In genomic region chr11:804599-804964, GRCh38 we compare ENCODE assay signal across 10 cellular contexts. TPM values are rescaled to one million over a fixed set of nuclear protein-coding genes. Genes with fewer than 3 reads are reported as not detected.
DNase-seq lines count a peak whose midpoint lies in the region; ATAC-seq, FAIRE-seq and TF ChIP-seq lines count a peak whose summit lies in the region.
"Had no signal": no experiment of that assay in that cellular context is flagged by ENCODE, and none has a peak within 500 bp of the region (broad histone marks: within the 10 kb centered on the region; RNA-seq: fewer than 3 reads in every experiment).

No MANE protein-coding gene starts in this region.

- BruUV-seq in HepG2 (replicated peaks; lab: Mats Ljungman, UMichigan) = no TSS peak

- TF ChIP-seq POLR2A in HepG2 (IDR thresholded peaks at IDR 0.05; ENCODE audit: insufficient read depth in 1 of 2, low read depth in 2 of 2, low read length in 2 of 2) (no peak), thyroid gland (IDR thresholded peaks at IDR 0.05) (no peak)

- in situ Hi-C loops in HepG2 (cut with HindIII; ENCODE audit: extremely low pct_ligation_motif_present, low pct_unique_long_range_greater_than_20kb) = no loop called here

- no peak overlapping the region for H2AFZ ChIP-seq in HepG2 (ENCODE audit: low read length)

- H4K20me1 ChIP-seq in HepG2 (ENCODE audit: insufficient read depth, low read length) = no peaks in the 10 kb centered on the region

- no peak for ATAC-seq in activated T-cell treated with anti-CD3 and anti-CD28 coated beads, Interleukin-2, amount 50 U/mL, for 4 hours
- no peak; the same call in 1 of the 3 replicates for ATAC-seq in HepG2
- ATAC-seq in HG03280 (IDR thresholded peaks at IDR 0.05; ENCODE audit: unreplicated experiment) = no peak

- H3K4me3 Mint-ChIP-seq in activated T-cell treated with anti-CD3 and anti-CD28 coated beads, Interleukin-2, amount 50 U/mL, for 4 hours = peak overlapping the region; percentile 72

- no peaks in the 10 kb centered on the region for H3K27me3 Mint-ChIP-seq in activated T-cell treated with anti-CD3 and anti-CD28 coated beads, Interleukin-2, amount 50 U/mL, for 4 hours (ENCODE audit: low read depth)

- H3K36me3 Mint-ChIP-seq in activated T-cell treated with anti-CD3 and anti-CD28 coated beads, Interleukin-2, amount 50 U/mL, for 4 hours (ENCODE audit: insufficient read depth) = no peaks in the 10 kb centered on the region

- peak overlapping the region; percentile 88 for H3K9ac ChIP-seq in adipocyte (ENCODE audit: low read length)
- H3K9ac ChIP-seq in HepG2 (ENCODE audit: insufficient read depth, low read depth, low read length) = peak overlapping the region; percentile 79

- H3K4me1 ChIP-seq in adipocyte (ENCODE audit: control insufficient read depth, insufficient read depth, low read length) (peaks cover 26% of the 10 kb centered on the region), HepG2 (ENCODE audit: insufficient read depth, low read length) (peaks cover 36% of the 10 kb centered on the region), thyroid gland (peaks cover 20 to 23% of the 10 kb centered on the region in 2 donors)

- WGBS in HepG2 (ENCODE audit: low lambda C conversion rate) = 3% methylated on average over 6 of the region's 18 CpGs
- 0 to 9% methylated on average over 4 to 18 of the region's 18 CpGs for whole genome bisulfite sequencing in thyroid gland, 2 donors

- H3K27ac ChIP-seq in HepG2 (ENCODE audit: extremely low read length, insufficient read depth, low read length) (peak overlapping the region; percentile 19), thyroid gland (peak overlapping the region in 2 of 3 donors; percentile 85 to 87)

- FAIRE-seq in HepG2 (lab: Jason Lieb, UNC) (no peak), GM19239 (lab: Jason Lieb, UNC) (no peak)

- no peaks in the 10 kb centered on the region for H3K9me3 Mint-ChIP-seq in activated T-cell treated with anti-CD3 and anti-CD28 coated beads, Interleukin-2, amount 50 U/mL, for 4 hours

- H3K27me3 ChIP-seq in adipocyte (replicated peaks; ENCODE audit: control insufficient read depth, insufficient read depth, low read length) = no peaks in the 10 kb centered on the region
- no peaks in the 10 kb centered on the region; a peak in 1 of 5 replicates for H3K27me3 ChIP-seq in HepG2 (ENCODE audit: control insufficient read depth in 1 of 2, insufficient read depth in 2 of 2, low read length in 2 of 2)
- H3K27me3 ChIP-seq in thyroid gland = no peaks in the 10 kb centered on the region

- H3K4me3 ChIP-seq in adipocyte (ENCODE audit: low read length) = peak overlapping the region; percentile 82
- H3K4me3 ChIP-seq in HepG2 (replicated peaks in 1 of 3; ENCODE audit: insufficient read depth in 1 of 3, low read depth in 2 of 3, low read length in 3 of 3) = peak overlapping the region; percentile 60 to 82 (median 80)
- H3K4me3 ChIP-seq in thyroid gland (replicated peaks in 1 of 3) = peak overlapping the region; percentile 11 to 62 (median 23)

- intact Hi-C loops in HepG2 (cut with micrococcal nuclease; ENCODE audit: unreplicated experiment) = no loop called here
- intact Hi-C loops in thyroid gland (cut with DNase I) = no loop called here

- no peak for TF ChIP-seq RAD21 in HepG2 (CRISPR knock-in tag; IDR thresholded peaks at IDR 0.05)

- no peak for TF ChIP-seq EP300 in HepG2 (IDR thresholded peaks at IDR 0.05; ENCODE audit: low read depth in 2 of 2, low read length in 2 of 2)
- TF ChIP-seq EP300 in HepG2 (CRISPR knock-in tag; IDR thresholded peaks at IDR 0.05; ENCODE audit: borderline replicate concordance) = no peak

- POLR2A ChIA-PET in HepG2 (lab: Yijun Ruan, JAX) = interaction anchor here (1.5 to 4.6 kb wide), 5 partner anchors 8 to 34 kb away, joined by 6 to 56 read pairs (median 7); partner anchors contain the start of gene PNPLA2

- peaks cover 18% of the 10 kb centered on the region for H3K4me1 Mint-ChIP-seq in activated T-cell treated with anti-CD3 and anti-CD28 coated beads, Interleukin-2, amount 50 U/mL, for 4 hours (ENCODE audit: low read depth)

- CTCF ChIA-PET in HepG2 (lab: Yijun Ruan, JAX; ENCODE audit: low intra/inter-chr PET ratio, low total read pairs) = no interaction called here

- no peak for TF ChIP-seq CTCF in HepG2 (CRISPR knock-in tag; IDR thresholded peaks at IDR 0.05)
- no peak for TF ChIP-seq CTCF in thyroid gland (IDR thresholded peaks at IDR 0.05)

- H3K4me2 ChIP-seq in HepG2 (ENCODE audit: low read depth, low read length) = peak overlapping the region; percentile 94

- peaks cover 25% of the 10 kb centered on the region for H3K79me2 ChIP-seq in HepG2 (ENCODE audit: insufficient read depth, low read length)

- no peak for DNase-seq in activated T-cell treated with anti-CD3 and anti-CD28 coated beads, Interleukin-2, amount 50 U/mL, for 4 hours
- no peak for DNase-seq in activated T-cell treated with anti-CD3 and anti-CD28 coated beads, Interleukin-2, amount 50 U/mL, for 1 hour
- DNase-seq in adipocyte (ENCODE audit: low read depth) (no peak), HepG2 (ENCODE audit: low spot score) (no peak), thyroid gland (no peak), GM19239 (ENCODE audit: insufficient read length, low spot score) (no peak), NCI-H82 (lab: John Stamatoyannopoulos, UW) (no peak)
- DNase-seq: DMS 273 treated with DMSO at 0.1 percent for 48 hours had no signal

- H3K9me3 ChIP-seq in adipocyte (ENCODE audit: control insufficient read depth, low read length) (no peaks in the 10 kb centered on the region), HepG2 (ENCODE audit: low read length) (no peaks in the 10 kb centered on the region), thyroid gland (no peaks in the 10 kb centered on the region)

- H3K36me3 ChIP-seq in adipocyte (ENCODE audit: control insufficient read depth, insufficient read depth, low read length, severe bottlenecking) = peaks cover 29% of the 10 kb centered on the region
- H3K36me3 ChIP-seq in HepG2 (replicated peaks in 1 of 2; ENCODE audit: control insufficient read depth in 1 of 2, insufficient read depth in 2 of 2, low read length in 2 of 2) = peaks cover 7 to 8% of the 10 kb centered on the region in 2 experiments; a peak in 3 of 5 replicates
- H3K36me3 ChIP-seq in thyroid gland = no peaks in the 10 kb centered on the region

RNA-seq across cellular contexts. Expression of gene PIDD1, which starts 0.4 kb away (rescaled TPM):
- total RNA-seq in activated T-cell treated with anti-CD3 and anti-CD28 coated beads, Interleukin-2, amount 50 U/mL, for 4 hours = 10 to 100 TPM; 12.6 to 18.4 (median 17.5) TPM
- total RNA-seq in HepG2 (2016; rRNA removed; fragmentation: Illumina TruSeq; extraction: Trizol) = 7.9 and 16.0 TPM in 2 replicates
- 3.5 and 4.1 TPM in 2 replicates for total RNA-seq in HepG2 (2016; cell fraction: cytosol; rRNA removed; fragmentation: Illumina TruSeq; extraction: Trizol; ENCODE audit: low read depth)
- 8.8 and 17.2 TPM in 2 replicates for total RNA-seq in HepG2 (2016; cell fraction: insoluble cytoplasmic fraction; rRNA removed; fragmentation: Illumina TruSeq; extraction: Trizol)
- 7.4 and 7.9 TPM in 2 replicates for total RNA-seq in HepG2 (2016; cell fraction: membrane; rRNA removed; fragmentation: Illumina TruSeq; extraction: Trizol)
- 17.2 and 22.2 TPM in 2 replicates for total RNA-seq in HepG2 (2016; cell fraction: nucleus; rRNA removed; fragmentation: Illumina TruSeq; extraction: Trizol)
- 14.3 and 17.7 TPM in 2 replicates for polyA plus RNA-seq in HepG2 (2011; rRNA removed)
- polyA plus RNA-seq in HepG2 (2011; cell fraction: cytosol; rRNA removed) = 5.0 and 12.7 TPM in 2 replicates
- 234 and 353 TPM in 2 replicates for polyA plus RNA-seq in HepG2 (2011; cell fraction: nucleus; rRNA removed)
- 6.8 and 9.8 TPM in 2 replicates for polyA plus RNA-seq in HepG2 (2012)
- polyA plus RNA-seq in HepG2 (2016; cell fraction: cytosol; fragmentation: Illumina TruSeq; extraction: Trizol; ENCODE audit: low read depth) = 3.7 and 3.9 TPM in 2 replicates
- polyA plus RNA-seq in HepG2 (2016; cell fraction: insoluble cytoplasmic fraction; fragmentation: Illumina TruSeq; extraction: Trizol; ENCODE audit: low read depth) = 12.6 and 15.2 TPM in 2 replicates
- 7.8 and 9.8 TPM in 2 replicates for polyA plus RNA-seq in HepG2 (2016; cell fraction: membrane; fragmentation: Illumina TruSeq; extraction: Trizol; ENCODE audit: low read depth)
- polyA plus RNA-seq in HepG2 (2016; cell fraction: nucleus; fragmentation: Illumina TruSeq; extraction: Trizol; ENCODE audit: insufficient read depth, low read depth) = 93.2 and 101 TPM in 2 replicates
- polyA minus RNA-seq in HepG2 (2011; rRNA and poly(A)+ RNA removed; ENCODE audit: low replicate concordance) = 2.9 and 14.9 TPM in 2 replicates
- polyA minus RNA-seq in HepG2 (2011; cell fraction: cytosol; rRNA and poly(A)+ RNA removed) = 3.4 and 7.0 TPM in 2 replicates
- polyA minus RNA-seq in HepG2 (2011; cell fraction: nucleus; rRNA and poly(A)+ RNA removed) = 19.3 TPM in 2 replicates
- total RNA-seq in thyroid gland = 10 to 100 TPM; 11.9 to 33.2 (median 16.1) TPM

RNA-seq across cellular contexts. Expression of gene RPLP2, which starts 5.2 kb away (rescaled TPM):
- 1,000 to 10,000 TPM; 3,528 to 3,995 (median 3,711) TPM for total RNA-seq in activated T-cell treated with anti-CD3 and anti-CD28 coated beads, Interleukin-2, amount 50 U/mL, for 4 hours
- total RNA-seq in HepG2 (2016; rRNA removed; fragmentation: Illumina TruSeq; extraction: Trizol) = 2,049 and 2,106 TPM in 2 replicates
- total RNA-seq in HepG2 (2016; cell fraction: cytosol; rRNA removed; fragmentation: Illumina TruSeq; extraction: Trizol; ENCODE audit: low read depth) = 3,126 and 3,282 TPM in 2 replicates
- 1,870 and 2,048 TPM in 2 replicates for total RNA-seq in HepG2 (2016; cell fraction: insoluble cytoplasmic fraction; rRNA removed; fragmentation: Illumina TruSeq; extraction: Trizol)
- 3,967 and 4,265 TPM in 2 replicates for total RNA-seq in HepG2 (2016; cell fraction: membrane; rRNA removed; fragmentation: Illumina TruSeq; extraction: Trizol)
- total RNA-seq in HepG2 (2016; cell fraction: nucleus; rRNA removed; fragmentation: Illumina TruSeq; extraction: Trizol) = 735 and 852 TPM in 2 replicates
- polyA plus RNA-seq in HepG2 (2011; rRNA removed) = 895 and 978 TPM in 2 replicates
- polyA plus RNA-seq in HepG2 (2011; cell fraction: cytosol; rRNA removed) = 1,028 and 2,692 TPM in 2 replicates
- polyA plus RNA-seq in HepG2 (2011; cell fraction: nucleus; rRNA removed) = 723 and 858 TPM in 2 replicates
- polyA plus RNA-seq in HepG2 (2012) = 1,506 and 2,284 TPM in 2 replicates
- 3,287 and 3,430 TPM in 2 replicates for polyA plus RNA-seq in HepG2 (2016; cell fraction: cytosol; fragmentation: Illumina TruSeq; extraction: Trizol; ENCODE audit: low read depth)
- 1,412 and 1,584 TPM in 2 replicates for polyA plus RNA-seq in HepG2 (2016; cell fraction: insoluble cytoplasmic fraction; fragmentation: Illumina TruSeq; extraction: Trizol; ENCODE audit: low read depth)
- polyA plus RNA-seq in HepG2 (2016; cell fraction: membrane; fragmentation: Illumina TruSeq; extraction: Trizol; ENCODE audit: low read depth) = 3,687 and 3,698 TPM in 2 replicates
- polyA plus RNA-seq in HepG2 (2016; cell fraction: nucleus; fragmentation: Illumina TruSeq; extraction: Trizol; ENCODE audit: insufficient read depth, low read depth) = 1,014 and 1,045 TPM in 2 replicates
- 472 and 1,216 TPM in 2 replicates for polyA minus RNA-seq in HepG2 (2011; rRNA and poly(A)+ RNA removed; ENCODE audit: low replicate concordance)
- polyA minus RNA-seq in HepG2 (2011; cell fraction: cytosol; rRNA and poly(A)+ RNA removed) = 793 and 848 TPM in 2 replicates
- 188 and 248 TPM in 2 replicates for polyA minus RNA-seq in HepG2 (2011; cell fraction: nucleus; rRNA and poly(A)+ RNA removed)
- total RNA-seq in thyroid gland = 100 to 1,000 TPM; 172 to 526 (median 290) TPM

RNA-seq across cellular contexts. Expression of gene SLC25A22, which starts 6.5 kb away (rescaled TPM):
- total RNA-seq in activated T-cell treated with anti-CD3 and anti-CD28 coated beads, Interleukin-2, amount 50 U/mL, for 4 hours = 100 to 1,000 TPM; 156 to 166 (median 161) TPM
- total RNA-seq in HepG2 (2016; rRNA removed; fragmentation: Illumina TruSeq; extraction: Trizol) (8.0 and 12.4 TPM in 2 replicates), thyroid gland (10 to 100 TPM in 1 of 4 donors, 1 to 10 TPM in 3; 5.1 to 13.1 (median 7.8) TPM)
- 4.2 and 5.7 TPM in 2 replicates for total RNA-seq in HepG2 (2016; cell fraction: cytosol; rRNA removed; fragmentation: Illumina TruSeq; extraction: Trizol; ENCODE audit: low read depth)
- total RNA-seq in HepG2 (2016; cell fraction: insoluble cytoplasmic fraction; rRNA removed; fragmentation: Illumina TruSeq; extraction: Trizol) = 8.0 and 11.4 TPM in 2 replicates
- total RNA-seq in HepG2 (2016; cell fraction: membrane; rRNA removed; fragmentation: Illumina TruSeq; extraction: Trizol) = 8.3 and 9.2 TPM in 2 replicates
- 7.7 and 9.2 TPM in 2 replicates for total RNA-seq in HepG2 (2016; cell fraction: nucleus; rRNA removed; fragmentation: Illumina TruSeq; extraction: Trizol)
- 19.2 and 20.5 TPM in 2 replicates for polyA plus RNA-seq in HepG2 (2011; rRNA removed)
- 5.9 and 7.9 TPM in 2 replicates for polyA plus RNA-seq in HepG2 (2011; cell fraction: cytosol; rRNA removed)
- polyA plus RNA-seq in HepG2 (2011; cell fraction: nucleus; rRNA removed) = 50.3 and 61.9 TPM in 2 replicates
- polyA plus RNA-seq in HepG2 (2012) = 7.5 and 11.4 TPM in 2 replicates
- 2.6 and 3.7 TPM in 2 replicates for polyA plus RNA-seq in HepG2 (2016; cell fraction: cytosol; fragmentation: Illumina TruSeq; extraction: Trizol; ENCODE audit: low read depth)
- 13.5 and 14.7 TPM in 2 replicates for polyA plus RNA-seq in HepG2 (2016; cell fraction: insoluble cytoplasmic fraction; fragmentation: Illumina TruSeq; extraction: Trizol; ENCODE audit: low read depth)
- polyA plus RNA-seq in HepG2 (2016; cell fraction: membrane; fragmentation: Illumina TruSeq; extraction: Trizol; ENCODE audit: low read depth) = 8.3 and 8.7 TPM in 2 replicates
- polyA plus RNA-seq in HepG2 (2016; cell fraction: nucleus; fragmentation: Illumina TruSeq; extraction: Trizol; ENCODE audit: insufficient read depth, low read depth) = 25.5 and 28.7 TPM in 2 replicates
- 19.4 and 40.7 TPM in 2 replicates for polyA minus RNA-seq in HepG2 (2011; rRNA and poly(A)+ RNA removed; ENCODE audit: low replicate concordance)
- 8.5 and 14.7 TPM in 2 replicates for polyA minus RNA-seq in HepG2 (2011; cell fraction: cytosol; rRNA and poly(A)+ RNA removed)
- polyA minus RNA-seq in HepG2 (2011; cell fraction: nucleus; rRNA and poly(A)+ RNA removed) = 14.9 and 16.0 TPM in 2 replicates

RNA-seq across cellular contexts. Expression of gene PNPLA2, which starts 14.1 kb away (rescaled TPM):
- total RNA-seq in activated T-cell treated with anti-CD3 and anti-CD28 coated beads, Interleukin-2, amount 50 U/mL, for 4 hours = 10 to 100 TPM; 55.5 to 62.4 (median 60.2) TPM
- 4.8 and 10.5 TPM in 2 replicates for total RNA-seq in HepG2 (2016; rRNA removed; fragmentation: Illumina TruSeq; extraction: Trizol)
- total RNA-seq in HepG2 (2016; cell fraction: cytosol; rRNA removed; fragmentation: Illumina TruSeq; extraction: Trizol; ENCODE audit: low read depth) = 3.8 and 4.1 TPM in 2 replicates
- total RNA-seq in HepG2 (2016; cell fraction: insoluble cytoplasmic fraction; rRNA removed; fragmentation: Illumina TruSeq; extraction: Trizol) = 4.0 and 11.4 TPM in 2 replicates
- total RNA-seq in HepG2 (2016; cell fraction: membrane; rRNA removed; fragmentation: Illumina TruSeq; extraction: Trizol) = 4.4 and 5.4 TPM in 2 replicates
- 17.2 and 23.5 TPM in 2 replicates for total RNA-seq in HepG2 (2016; cell fraction: nucleus; rRNA removed; fragmentation: Illumina TruSeq; extraction: Trizol)
- 43.2 and 58.1 TPM in 2 replicates for polyA plus RNA-seq in HepG2 (2011; rRNA removed)
- polyA plus RNA-seq in HepG2 (2011; cell fraction: cytosol; rRNA removed) = 7.3 and 12.8 TPM in 2 replicates
- 830 and 954 TPM in 2 replicates for polyA plus RNA-seq in HepG2 (2011; cell fraction: nucleus; rRNA removed)
- 70.1 and 82.8 TPM in 2 replicates for polyA plus RNA-seq in HepG2 (2012)
- 4.8 and 6.6 TPM in 2 replicates for polyA plus RNA-seq in HepG2 (2016; cell fraction: cytosol; fragmentation: Illumina TruSeq; extraction: Trizol; ENCODE audit: low read depth)
- polyA plus RNA-seq in HepG2 (2016; cell fraction: insoluble cytoplasmic fraction; fragmentation: Illumina TruSeq; extraction: Trizol; ENCODE audit: low read depth) = 14.6 and 20.2 TPM in 2 replicates
- polyA plus RNA-seq in HepG2 (2016; cell fraction: membrane; fragmentation: Illumina TruSeq; extraction: Trizol; ENCODE audit: low read depth) = 7.5 and 10.2 TPM in 2 replicates
- 77.9 and 79.1 TPM in 2 replicates for polyA plus RNA-seq in HepG2 (2016; cell fraction: nucleus; fragmentation: Illumina TruSeq; extraction: Trizol; ENCODE audit: insufficient read depth, low read depth)
- polyA minus RNA-seq in HepG2 (2011; rRNA and poly(A)+ RNA removed; ENCODE audit: low replicate concordance) = 60.4 and 150 TPM in 2 replicates
- polyA minus RNA-seq in HepG2 (2011; cell fraction: cytosol; rRNA and poly(A)+ RNA removed) = 24.0 and 31.5 TPM in 2 replicates
- polyA minus RNA-seq in HepG2 (2011; cell fraction: nucleus; rRNA and poly(A)+ RNA removed) = 135 and 151 TPM in 2 replicates
- total RNA-seq in thyroid gland = 10 to 100 TPM; 35.8 to 95.0 (median 57.6) TPM

RNA-seq across cellular contexts. Expression of gene CEND1, which starts 14.7 kb away (rescaled TPM):
- 1 to 10 TPM; 1.6 to 1.8 (median 1.7) TPM for total RNA-seq in activated T-cell treated with anti-CD3 and anti-CD28 coated beads, Interleukin-2, amount 50 U/mL, for 4 hours
- total RNA-seq in HepG2 (2016; rRNA removed; fragmentation: Illumina TruSeq; extraction: Trizol) = not detected in 2 replicates
- not detected in 2 replicates for total RNA-seq in HepG2 (2016; cell fraction: cytosol; rRNA removed; fragmentation: Illumina TruSeq; extraction: Trizol; ENCODE audit: low read depth)
- total RNA-seq in HepG2 (2016; cell fraction: insoluble cytoplasmic fraction; rRNA removed; fragmentation: Illumina TruSeq; extraction: Trizol) = not detected in 2 replicates
- total RNA-seq in HepG2 (2016; cell fraction: membrane; rRNA removed; fragmentation: Illumina TruSeq; extraction: Trizol) = not detected in 2 replicates
- not detected in 2 replicates for total RNA-seq in HepG2 (2016; cell fraction: nucleus; rRNA removed; fragmentation: Illumina TruSeq; extraction: Trizol)
- not detected in 2 replicates for polyA plus RNA-seq in HepG2 (2011; rRNA removed)
- polyA plus RNA-seq in HepG2 (2011; cell fraction: cytosol; rRNA removed) = not detected in 2 replicates
- 0.07 TPM in 1 of 2 replicates, not detected in the other for polyA plus RNA-seq in HepG2 (2011; cell fraction: nucleus; rRNA removed)
- polyA plus RNA-seq in HepG2 (2012) = 0.11 TPM in 1 of 2 replicates, not detected in the other
- not detected in 2 replicates for polyA plus RNA-seq in HepG2 (2016; cell fraction: cytosol; fragmentation: Illumina TruSeq; extraction: Trizol; ENCODE audit: low read depth)
- polyA plus RNA-seq in HepG2 (2016; cell fraction: insoluble cytoplasmic fraction; fragmentation: Illumina TruSeq; extraction: Trizol; ENCODE audit: low read depth) = not detected in 2 replicates
- not detected in 2 replicates for polyA plus RNA-seq in HepG2 (2016; cell fraction: membrane; fragmentation: Illumina TruSeq; extraction: Trizol; ENCODE audit: low read depth)
- not detected in 2 replicates for polyA plus RNA-seq in HepG2 (2016; cell fraction: nucleus; fragmentation: Illumina TruSeq; extraction: Trizol; ENCODE audit: insufficient read depth, low read depth)
- polyA minus RNA-seq in HepG2 (2011; rRNA and poly(A)+ RNA removed; ENCODE audit: low replicate concordance) = not detected in 2 replicates
- not detected in 2 replicates for polyA minus RNA-seq in HepG2 (2011; cell fraction: cytosol; rRNA and poly(A)+ RNA removed)
- polyA minus RNA-seq in HepG2 (2011; cell fraction: nucleus; rRNA and poly(A)+ RNA removed) = not detected in 2 replicates
- total RNA-seq in thyroid gland = under 1 TPM in 2 of 4 donors, not detected in 2; 0.44 to 0.45 TPM
- total RNA-seq: M059J had no signal

Comparison
In these comparisons a context has a peak if more than half of its experiments do, and no peak if none do; other contexts are left out.
1. H3K4me3 ChIP-seq: peak in every context shown above with its lines; median percentile 82 in adipocyte; 80 in HepG2; 23 in thyroid gland.
2. RNA of gene SLC25A22, which starts 6.5 kb away (total RNA-seq): 156 to 166 TPM in activated T-cell treated with anti-CD3 and anti-CD28 coated beads, Interleukin-2, amount 50 U/mL, for 4 hours; 4.2 to 12.4 TPM in HepG2 and 5.1 to 13.1 TPM in thyroid gland; every median in the first group is over 10 times any median in the second.